In the genomic region with DNA sequence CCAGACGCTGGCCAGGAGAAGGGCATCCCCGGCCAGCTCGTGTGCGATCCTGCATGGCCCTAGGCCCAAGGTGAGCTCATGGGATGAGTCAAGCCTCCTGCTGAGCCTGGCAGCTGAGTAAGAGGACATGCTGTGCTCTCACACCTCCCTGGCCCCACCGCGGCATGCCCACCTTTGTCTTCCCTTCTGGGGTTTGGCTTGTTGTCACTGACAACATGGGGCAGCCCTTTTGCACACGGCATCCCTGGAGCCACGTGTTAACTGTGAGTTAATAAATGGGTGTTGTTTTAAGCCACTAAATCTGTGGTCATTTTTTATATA, we compare ENCODE assay signal across 12 cellular contexts. TPM values are rescaled to one million over a fixed set of nuclear protein-coding genes. Genes with fewer than 3 reads are reported as not detected.
A peak's percentile ranks its signal among the peaks of the same experiment; 100 is the strongest.
DNase-seq lines count a peak whose midpoint lies in the region; ATAC-seq and TF ChIP-seq lines count a peak whose summit lies in the region.
"Had no signal": no experiment of that assay in that cellular context is flagged by ENCODE, and none has a peak within 500 bp of the region (broad histone marks: within the 10 kb centered on the region; RNA-seq: fewer than 3 reads in every experiment).

No MANE protein-coding gene starts in this region.

- no peak overlapping the region for H3K27ac Mint-ChIP-seq in activated CD8-positive, alpha-beta memory T cell treated with anti-CD3 and anti-CD28 coated beads, Interleukin-2, amount 10 ng/mL, durations not matched to agents 7 days and 5 days
- H3K27ac Mint-ChIP-seq: activated B cell treated with CpG ODN at 0.5 μM for 24 hours had no signal

- H3K9me3 ChIP-seq in RWPE2 (ENCODE audit: severe bottlenecking), result no peaks in the 10 kb centered on the region
- H3K9me3 ChIP-seq in smooth muscle cell (replicated peaks; ENCODE audit: low read depth), result no peaks in the 10 kb centered on the region
- H3K9me3 ChIP-seq: neutrophil had no signal

- TF ChIP-seq CTCF in RWPE2 (IDR thresholded peaks at IDR 0.05; ENCODE audit: poor library complexity, severe bottlenecking), result no peak
- TF ChIP-seq CTCF in smooth muscle cell (IDR thresholded peaks at IDR 0.05; ENCODE audit: borderline replicate concordance, insufficient read depth, poor library complexity, severe bottlenecking), result no peak

- H4K20me1 ChIP-seq in smooth muscle cell (ENCODE audit: low read depth), result no peaks in the 10 kb centered on the region

- H2AFZ ChIP-seq in smooth muscle cell (ENCODE audit: low read depth), result no peak overlapping the region

- no peaks in the 10 kb centered on the region for H3K79me2 ChIP-seq in smooth muscle cell (ENCODE audit: low read depth)

- H3K9ac ChIP-seq in smooth muscle cell (ENCODE audit: low read depth), result no peak overlapping the region

- H3K4me1 Mint-ChIP-seq in activated CD8-positive, alpha-beta memory T cell treated with anti-CD3 and anti-CD28 coated beads, Interleukin-2, amount 10 ng/mL, durations not matched to agents 7 days and 5 days, result peaks cover 17% of the 10 kb centered on the region

- WGBS in smooth muscle cell (ENCODE audit: low lambda C conversion rate), result 54% methylated on average over 8 of the region's 8 CpGs

- H3K27ac ChIP-seq in RWPE2 (ENCODE audit: poor library complexity, severe bottlenecking), result peak overlapping the region; percentile 100
- no peak overlapping the region for H3K27ac ChIP-seq in smooth muscle cell (ENCODE audit: low read depth)
- H3K27ac ChIP-seq: neutrophil had no signal

- no peaks in the 10 kb centered on the region for H3K9me3 Mint-ChIP-seq in activated CD8-positive, alpha-beta memory T cell treated with anti-CD3 and anti-CD28 coated beads, Interleukin-2, amount 10 ng/mL, durations not matched to agents 7 days and 5 days (ENCODE audit: low read depth)
- H3K9me3 Mint-ChIP-seq: activated B cell treated with CpG ODN at 0.5 μM for 24 hours had no signal

- H3K36me3 ChIP-seq in RWPE2 (ENCODE audit: low read depth) (no peaks in the 10 kb centered on the region), smooth muscle cell (ENCODE audit: low read depth) (no peaks in the 10 kb centered on the region)
- H3K36me3 ChIP-seq: neutrophil had no signal

- CTCF ChIA-PET in activated CD8-positive, alpha-beta memory T cell treated with anti-CD3 and anti-CD28 coated beads, Interleukin-2, amount 10 ng/mL, durations not matched to agents 7 days and 5 days (lab: Charles Lee), result interaction anchor here (1.2 to 1.3 kb wide), 2 partner anchors 10 to 22 kb away, joined by 3 to 6 read pairs; no protein-coding TSS in a partner anchor

- DNase-seq in HPDE6-E6E7 (ENCODE audit: extremely low spot score) (peak; percentile 96), RWPE2 (ENCODE audit: low spot score) (peak; percentile 99), fibroblast of gingiva (ENCODE audit: low read depth) (peak; percentile 70), skeletal muscle cell (ENCODE audit: low read depth) (peak; percentile 93), smooth muscle cell (lab: John Stamatoyannopoulos, UW; ENCODE audit: unreplicated experiment) (no peak), left colon (no peak)
- no peak for DNase-seq in activated CD8-positive, alpha-beta memory T cell treated with anti-CD3 and anti-CD28 coated beads, Interleukin-2, amount 10 ng/mL, durations not matched to agents 7 days and 5 days
- DNase-seq: activated B cell treated with CpG ODN at 0.5 μM for 24 hours; activated naive CD4-positive, alpha-beta T cell; DMS153; NCI-H1092 had no signal

- ATAC-seq in RWPE2 (ENCODE audit: low read depth), result peak; percentile 95
- ATAC-seq in activated CD8-positive, alpha-beta memory T cell treated with anti-CD3 and anti-CD28 coated beads, Interleukin-2, amount 10 ng/mL, durations not matched to agents 7 days and 5 days, result no peak
- ATAC-seq in left colon, result no peak

- H3K27me3 Mint-ChIP-seq in activated CD8-positive, alpha-beta memory T cell treated with anti-CD3 and anti-CD28 coated beads, Interleukin-2, amount 10 ng/mL, durations not matched to agents 7 days and 5 days, result peaks cover 23% of the 10 kb centered on the region
- H3K27me3 Mint-ChIP-seq: activated B cell treated with CpG ODN at 0.5 μM for 24 hours had no signal

- no peaks in the 10 kb centered on the region for H3K27me3 ChIP-seq in RWPE2 (ENCODE audit: insufficient read depth, poor library complexity, severe bottlenecking)
- H3K27me3 ChIP-seq in smooth muscle cell (ENCODE audit: low read depth), result no peaks in the 10 kb centered on the region

- H3K4me1 ChIP-seq in RWPE2 (ENCODE audit: insufficient read depth, poor library complexity, severe bottlenecking) (peaks cover 34% of the 10 kb centered on the region), smooth muscle cell (ENCODE audit: low read depth) (no peaks in the 10 kb centered on the region)

- H3K36me3 Mint-ChIP-seq in activated CD8-positive, alpha-beta memory T cell treated with anti-CD3 and anti-CD28 coated beads, Interleukin-2, amount 10 ng/mL, durations not matched to agents 7 days and 5 days, result peaks cover 4% of the 10 kb centered on the region

- H3K4me3 Mint-ChIP-seq in activated CD8-positive, alpha-beta memory T cell treated with anti-CD3 and anti-CD28 coated beads, Interleukin-2, amount 10 ng/mL, durations not matched to agents 7 days and 5 days, result no peak overlapping the region
- H3K4me3 Mint-ChIP-seq: activated B cell treated with CpG ODN at 0.5 μM for 24 hours had no signal

- intact Hi-C loops in left colon (cut with DNase I, micrococcal nuclease), result no loop called here

- H3K4me3 ChIP-seq in RWPE2 (ENCODE audit: severe bottlenecking), result no peak overlapping the region
- H3K4me3 ChIP-seq in skeletal muscle cell (ENCODE audit: low read depth, low read length), result no peak overlapping the region
- H3K4me3 ChIP-seq in smooth muscle cell, result no peak overlapping the region

- H3F3A ChIP-seq in smooth muscle cell (ENCODE audit: low read depth), result no peaks in the 10 kb centered on the region

- no peak overlapping the region for H3K4me2 ChIP-seq in smooth muscle cell

RNA-seq across cellular contexts. Expression of gene TNS4, which starts 8.9 kb away (rescaled TPM):
- total RNA-seq in smooth muscle cell (0.63 and 1.2 TPM in 2 replicates), left colon (10 to 100 TPM in 1 of 2 donors, 1 to 10 TPM in 1; 2.5 to 10.5 TPM)
- 0.13 and 3.3 TPM in 2 replicates for polyA plus RNA-seq in smooth muscle cell
- total RNA-seq in activated CD8-positive, alpha-beta memory T cell treated with anti-CD3 and anti-CD28 coated beads, Interleukin-2, amount 10 ng/mL, durations not matched to agents 7 days and 5 days, result 1 to 10 TPM; 4.2 to 5.8 TPM

RNA-seq across cellular contexts. Expression of gene CCR7, which starts 55.0 kb away (rescaled TPM):
- total RNA-seq in smooth muscle cell (not detected in 2 replicates), left colon (under 1 TPM; 0.31 to 0.95 TPM)
- polyA plus RNA-seq in smooth muscle cell, result not detected in 2 replicates
- total RNA-seq in activated CD8-positive, alpha-beta memory T cell treated with anti-CD3 and anti-CD28 coated beads, Interleukin-2, amount 10 ng/mL, durations not matched to agents 7 days and 5 days, result 10 to 100 TPM; 43.5 to 83.9 TPM

Comparison
In these comparisons a context has a peak if more than half of its experiments do, and no peak if none do; other contexts are left out.
1. DNase-seq: peak in HPDE6-E6E7 (single experiment), RWPE2 (single experiment), fibroblast of gingiva (single experiment) and skeletal muscle cell (single experiment); none in smooth muscle cell (single experiment), activated CD8-positive, alpha-beta memory T cell treated with anti-CD3 and anti-CD28 coated beads, Interleukin-2, amount 10 ng/mL, durations not matched to agents 7 days and 5 days (single experiment) and left colon (0 of 2).
2. RNA of gene CCR7, which starts 55.0 kb away (total RNA-seq): 43.5 to 83.9 TPM in activated CD8-positive, alpha-beta memory T cell treated with anti-CD3 and anti-CD28 coated beads, Interleukin-2, amount 10 ng/mL, durations not matched to agents 7 days and 5 days; 0.31 to 0.95 TPM in left colon and not detected in smooth muscle cell; every median in the first group is over 10 times any median in the second.